1 cellular context compared by ENCODE assay signal in genomic region chr12:119989619-119990381, GRCh38.
TF ChIP-seq lines count a peak whose summit lies in the region.

No MANE protein-coding gene starts in this region.

TF ChIP-seq in HepG2, 621 proteins besides CTCF, POLR2A, EP300 and RAD21 (continued from another document and continues in another):
- TF ChIP-seq ZNF512B (CRISPR knock-in tag; IDR thresholded peaks at IDR 0.05; ENCODE audit: borderline replicate concordance) (no peak), ZBTB8A (CRISPR knock-in tag; IDR thresholded peaks at IDR 0.05; ENCODE audit: borderline replicate concordance, low read depth) (no peak), TRIM24 (CRISPR knock-in tag; IDR thresholded peaks at IDR 0.05) (no peak), ATAD3A (CRISPR knock-in tag; IDR thresholded peaks at IDR 0.05) (no peak), ZBTB42 (CRISPR knock-in tag; IDR thresholded peaks at IDR 0.05) (peak; percentile 40; the same call in 1 of the 2 replicates), ZBTB10 (CRISPR knock-in tag; IDR thresholded peaks at IDR 0.05; ENCODE audit: borderline replicate concordance) (0 out of 2 replicates have a peak, but pooled peaks have one; percentile 36), SMAD1 (CRISPR knock-in tag; IDR thresholded peaks at IDR 0.05; ENCODE audit: borderline replicate concordance, low read depth) (no peak), THAP7 (CRISPR knock-in tag; IDR thresholded peaks at IDR 0.05) (peak; percentile 64; the same call in 1 of the 2 replicates), HOXA3 (CRISPR knock-in tag; IDR thresholded peaks at IDR 0.05) (peak; percentile 59), RXRA (CRISPR knock-in tag; IDR thresholded peaks at IDR 0.05) (no peak), ZNF607 (CRISPR knock-in tag; IDR thresholded peaks at IDR 0.05; ENCODE audit: borderline replicate concordance) (peak; percentile 87), HIVEP1 (CRISPR knock-in tag; IDR thresholded peaks at IDR 0.05) (no peak), ASH2L (IDR thresholded peaks at IDR 0.05; ENCODE audit: insufficient read length, low read depth, low read length) (no peak), ZNF121 (CRISPR knock-in tag; IDR thresholded peaks at IDR 0.05) (no peak), CBX2 (IDR thresholded peaks at IDR 0.05; ENCODE audit: low read depth, low read length) (no peak), CBX2 (CRISPR knock-in tag; IDR thresholded peaks at IDR 0.05; ENCODE audit: low read depth) (no peak), HIC2 (CRISPR knock-in tag; IDR thresholded peaks at IDR 0.05; ENCODE audit: low read depth) (no peak), ZNF282 (IDR thresholded peaks at IDR 0.05; ENCODE audit: partially characterized antibody) (no peak), MIER2 (CRISPR knock-in tag; IDR thresholded peaks at IDR 0.05) (peak; percentile 96), SMAD3 (CRISPR knock-in tag; IDR thresholded peaks at IDR 0.05) (no peak), NFYB (CRISPR knock-in tag; IDR thresholded peaks at IDR 0.05) (no peak), NFRKB (IDR thresholded peaks at IDR 0.05) (no peak), ZBTB14 (CRISPR knock-in tag; IDR thresholded peaks at IDR 0.05) (peak; percentile 78), NFIC (IDR thresholded peaks at IDR 0.05; ENCODE audit: low read length) (no peak)
- TF ChIP-seq, protein P1, sequence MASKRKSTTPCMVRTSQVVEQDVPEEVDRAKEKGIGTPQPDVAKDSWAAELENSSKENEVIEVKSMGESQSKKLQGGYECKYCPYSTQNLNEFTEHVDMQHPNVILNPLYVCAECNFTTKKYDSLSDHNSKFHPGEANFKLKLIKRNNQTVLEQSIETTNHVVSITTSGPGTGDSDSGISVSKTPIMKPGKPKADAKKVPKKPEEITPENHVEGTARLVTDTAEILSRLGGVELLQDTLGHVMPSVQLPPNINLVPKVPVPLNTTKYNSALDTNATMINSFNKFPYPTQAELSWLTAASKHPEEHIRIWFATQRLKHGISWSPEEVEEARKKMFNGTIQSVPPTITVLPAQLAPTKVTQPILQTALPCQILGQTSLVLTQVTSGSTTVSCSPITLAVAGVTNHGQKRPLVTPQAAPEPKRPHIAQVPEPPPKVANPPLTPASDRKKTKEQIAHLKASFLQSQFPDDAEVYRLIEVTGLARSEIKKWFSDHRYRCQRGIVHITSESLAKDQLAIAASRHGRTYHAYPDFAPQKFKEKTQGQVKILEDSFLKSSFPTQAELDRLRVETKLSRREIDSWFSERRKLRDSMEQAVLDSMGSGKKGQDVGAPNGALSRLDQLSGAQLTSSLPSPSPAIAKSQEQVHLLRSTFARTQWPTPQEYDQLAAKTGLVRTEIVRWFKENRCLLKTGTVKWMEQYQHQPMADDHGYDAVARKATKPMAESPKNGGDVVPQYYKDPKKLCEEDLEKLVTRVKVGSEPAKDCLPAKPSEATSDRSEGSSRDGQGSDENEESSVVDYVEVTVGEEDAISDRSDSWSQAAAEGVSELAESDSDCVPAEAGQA (IDR thresholded peaks at IDR 0.05; ENCODE audit: low read depth) = no peak
- TF ChIP-seq, protein P1 (CRISPR knock-in tag; IDR thresholded peaks at IDR 0.05; ENCODE audit: borderline replicate concordance) = peak; percentile 85; the same call in 1 of the 2 replicates
- TF ChIP-seq, protein P2, sequence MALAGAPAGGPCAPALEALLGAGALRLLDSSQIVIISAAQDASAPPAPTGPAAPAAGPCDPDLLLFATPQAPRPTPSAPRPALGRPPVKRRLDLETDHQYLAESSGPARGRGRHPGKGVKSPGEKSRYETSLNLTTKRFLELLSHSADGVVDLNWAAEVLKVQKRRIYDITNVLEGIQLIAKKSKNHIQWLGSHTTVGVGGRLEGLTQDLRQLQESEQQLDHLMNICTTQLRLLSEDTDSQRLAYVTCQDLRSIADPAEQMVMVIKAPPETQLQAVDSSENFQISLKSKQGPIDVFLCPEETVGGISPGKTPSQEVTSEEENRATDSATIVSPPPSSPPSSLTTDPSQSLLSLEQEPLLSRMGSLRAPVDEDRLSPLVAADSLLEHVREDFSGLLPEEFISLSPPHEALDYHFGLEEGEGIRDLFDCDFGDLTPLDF (CRISPR knock-in tag; IDR thresholded peaks at IDR 0.05) = peak; percentile 57; the same call in 1 of the 2 replicates
- TF ChIP-seq, protein P3, sequence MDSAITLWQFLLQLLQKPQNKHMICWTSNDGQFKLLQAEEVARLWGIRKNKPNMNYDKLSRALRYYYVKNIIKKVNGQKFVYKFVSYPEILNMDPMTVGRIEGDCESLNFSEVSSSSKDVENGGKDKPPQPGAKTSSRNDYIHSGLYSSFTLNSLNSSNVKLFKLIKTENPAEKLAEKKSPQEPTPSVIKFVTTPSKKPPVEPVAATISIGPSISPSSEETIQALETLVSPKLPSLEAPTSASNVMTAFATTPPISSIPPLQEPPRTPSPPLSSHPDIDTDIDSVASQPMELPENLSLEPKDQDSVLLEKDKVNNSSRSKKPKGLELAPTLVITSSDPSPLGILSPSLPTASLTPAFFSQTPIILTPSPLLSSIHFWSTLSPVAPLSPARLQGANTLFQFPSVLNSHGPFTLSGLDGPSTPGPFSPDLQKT (CRISPR knock-in tag; IDR thresholded peaks at IDR 0.05; ENCODE audit: borderline replicate concordance) = no peak
- TF ChIP-seq, protein P4, sequence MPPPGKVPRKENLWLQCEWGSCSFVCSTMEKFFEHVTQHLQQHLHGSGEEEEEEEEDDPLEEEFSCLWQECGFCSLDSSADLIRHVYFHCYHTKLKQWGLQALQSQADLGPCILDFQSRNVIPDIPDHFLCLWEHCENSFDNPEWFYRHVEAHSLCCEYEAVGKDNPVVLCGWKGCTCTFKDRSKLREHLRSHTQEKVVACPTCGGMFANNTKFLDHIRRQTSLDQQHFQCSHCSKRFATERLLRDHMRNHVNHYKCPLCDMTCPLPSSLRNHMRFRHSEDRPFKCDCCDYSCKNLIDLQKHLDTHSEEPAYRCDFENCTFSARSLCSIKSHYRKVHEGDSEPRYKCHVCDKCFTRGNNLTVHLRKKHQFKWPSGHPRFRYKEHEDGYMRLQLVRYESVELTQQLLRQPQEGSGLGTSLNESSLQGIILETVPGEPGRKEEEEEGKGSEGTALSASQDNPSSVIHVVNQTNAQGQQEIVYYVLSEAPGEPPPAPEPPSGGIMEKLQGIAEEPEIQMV (CRISPR knock-in tag; IDR thresholded peaks at IDR 0.05; ENCODE audit: low read depth) = 0 out of 2 replicates have a peak, but pooled peaks have one; percentile 34
- TF ChIP-seq, protein P5, sequence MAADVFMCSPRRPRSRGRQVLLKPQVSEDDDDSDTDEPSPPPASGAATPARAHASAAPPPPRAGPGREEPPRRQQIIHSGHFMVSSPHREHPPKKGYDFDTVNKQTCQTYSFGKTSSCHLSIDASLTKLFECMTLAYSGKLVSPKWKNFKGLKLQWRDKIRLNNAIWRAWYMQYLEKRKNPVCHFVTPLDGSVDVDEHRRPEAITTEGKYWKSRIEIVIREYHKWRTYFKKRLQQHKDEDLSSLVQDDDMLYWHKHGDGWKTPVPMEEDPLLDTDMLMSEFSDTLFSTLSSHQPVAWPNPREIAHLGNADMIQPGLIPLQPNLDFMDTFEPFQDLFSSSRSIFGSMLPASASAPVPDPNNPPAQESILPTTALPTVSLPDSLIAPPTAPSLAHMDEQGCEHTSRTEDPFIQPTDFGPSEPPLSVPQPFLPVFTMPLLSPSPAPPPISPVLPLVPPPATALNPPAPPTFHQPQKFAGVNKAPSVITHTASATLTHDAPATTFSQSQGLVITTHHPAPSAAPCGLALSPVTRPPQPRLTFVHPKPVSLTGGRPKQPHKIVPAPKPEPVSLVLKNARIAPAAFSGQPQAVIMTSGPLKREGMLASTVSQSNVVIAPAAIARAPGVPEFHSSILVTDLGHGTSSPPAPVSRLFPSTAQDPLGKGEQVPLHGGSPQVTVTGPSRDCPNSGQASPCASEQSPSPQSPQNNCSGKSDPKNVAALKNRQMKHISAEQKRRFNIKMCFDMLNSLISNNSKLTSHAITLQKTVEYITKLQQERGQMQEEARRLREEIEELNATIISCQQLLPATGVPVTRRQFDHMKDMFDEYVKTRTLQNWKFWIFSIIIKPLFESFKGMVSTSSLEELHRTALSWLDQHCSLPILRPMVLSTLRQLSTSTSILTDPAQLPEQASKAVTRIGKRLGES (CRISPR knock-in tag; IDR thresholded peaks at IDR 0.05; ENCODE audit: borderline replicate concordance) = peak; percentile 77; the same call in 1 of the 2 replicates
